Comparison of ENCODE assay signal across 1 cellular context in genomic region chr7:127738859-127739258, GRCh38.
TF ChIP-seq lines count a peak whose summit lies in the region.

No MANE protein-coding gene starts in this region.

TF ChIP-seq in GM23338, 12 proteins besides CTCF, POLR2A, EP300 and RAD21 (continued from another document):
- no peak for TF ChIP-seq REST (IDR thresholded peaks at IDR 0.05; ENCODE audit: unreplicated experiment)
- TF ChIP-seq CREB1 (CRISPR knock-in tag; IDR thresholded peaks at IDR 0.05; ENCODE audit: low read depth), result no peak
- TF ChIP-seq ZNF331 (CRISPR knock-in tag; IDR thresholded peaks at IDR 0.05; ENCODE audit: low read depth), result no peak
- TF ChIP-seq JUNB (IDR thresholded peaks at IDR 0.05; ENCODE audit: unreplicated experiment), result no peak
- TF ChIP-seq STAT1 (IDR thresholded peaks at IDR 0.05; ENCODE audit: unreplicated experiment), result no peak
- no peak for TF ChIP-seq ZNF462 (CRISPR knock-in tag; IDR thresholded peaks at IDR 0.05)
- TF ChIP-seq NANOG (IDR thresholded peaks at IDR 0.05; ENCODE audit: borderline replicate concordance), result no peak
